In genomic region chr12:26114720-26115406, GRCh38 we compare ENCODE assay signal across 9 cellular contexts. TPM values are rescaled to one million over a fixed set of nuclear protein-coding genes. Genes with fewer than 3 reads are reported as not detected.
DNase-seq lines count a peak whose midpoint lies in the region; ATAC-seq and TF ChIP-seq lines count a peak whose summit lies in the region.
"Had no signal": no experiment of that assay in that cellular context is flagged by ENCODE, and none has a peak within 500 bp of the region (broad histone marks: within the 10 kb centered on the region; RNA-seq: fewer than 3 reads in every experiment).

No MANE protein-coding gene starts in this region.

- no peaks in the 10 kb centered on the region for H3K9me3 ChIP-seq in Caco-2
- no peaks in the 10 kb centered on the region for H3K9me3 ChIP-seq in esophagus (ENCODE audit: control insufficient read depth in 2 of 2, insufficient read depth in 1 of 2, low read depth in 1 of 2, low read length in 1 of 2)
- no peaks in the 10 kb centered on the region for H3K9me3 ChIP-seq in ovary

- peak overlapping the region; percentile 90 for H3K27ac Mint-ChIP-seq in Caco-2 (ENCODE audit: unreplicated experiment)

- H3K4me3 Mint-ChIP-seq in Caco-2 (ENCODE audit: unreplicated experiment): peak overlapping the region; percentile 78

- H3K4me3 ChIP-seq in Caco-2 (ENCODE audit: low read depth, low read length) (peak overlapping the region; percentile 77), esophagus (ENCODE audit: low read depth in 1 of 2, low read length in 2 of 2) (peak overlapping the region; percentile 43 to 47), ovary (peak overlapping the region; percentile 52)

- CTCF ChIA-PET in Caco-2 (lab: Charles Lee) (interaction anchor here (0.5 to 1.3 kb wide), 7 partner anchors 9 to 1980 kb away, joined by 3 to 12 read pairs (median 3); partner anchors contain the start of gene BHLHE41), RWPE1 (lab: Yijun Ruan, JAX) (interaction anchor here (0.7 to 1.3 kb wide), 3 partner anchors 15 to 39 kb away, joined by 3 to 4 read pairs (median 4); no protein-coding TSS in a partner anchor)

- H3K36me3 ChIP-seq in Caco-2 (ENCODE audit: control insufficient read depth, insufficient read depth, low read length): no peaks in the 10 kb centered on the region
- no peaks in the 10 kb centered on the region for H3K36me3 ChIP-seq in esophagus (ENCODE audit: control insufficient read depth in 2 of 2, insufficient read depth in 2 of 2, low read length in 1 of 2)
- no peaks in the 10 kb centered on the region for H3K36me3 ChIP-seq in ovary

- WGBS in esophagus, 2 donors: 36 to 44% methylated on average over 13 of the region's 13 CpGs
- WGBS in ovary, 3 donors: 14 to 18% (median 16%) methylated on average over 13 of the region's 13 CpGs

- intact Hi-C loops in Caco-2 (cut with micrococcal nuclease; ENCODE audit: unreplicated experiment) (loop anchor here (1.0 to 10.0 kb wide), 8 partner anchors 11 to 720 kb away; partner anchors contain the start of gene ITPR2), ovary (cut with DNase I) (loop anchor here in 1 of 4 donors (10.0 kb wide), 1 partner anchor 540 kb away; no protein-coding TSS in a partner anchor)

- TF ChIP-seq EP300 in ovary (IDR thresholded peaks at IDR 0.05): no peak

- peaks cover 24% of the 10 kb centered on the region for H3K4me1 Mint-ChIP-seq in Caco-2 (ENCODE audit: low read depth, unreplicated experiment)

- H3K36me3 Mint-ChIP-seq in Caco-2 (ENCODE audit: insufficient read depth, unreplicated experiment): peaks cover 13% of the 10 kb centered on the region

- ATAC-seq in GM21737 (IDR thresholded peaks at IDR 0.05; ENCODE audit: unreplicated experiment): no peak

- BruUV-seq in Caco-2 (replicated peaks; lab: Mats Ljungman, UMichigan): TSS peak; percentile 92

- peaks cover 23% of the 10 kb centered on the region for H3K4me1 ChIP-seq in Caco-2
- no peaks in the 10 kb centered on the region for H3K4me1 ChIP-seq in esophagus (ENCODE audit: control insufficient read depth in 2 of 2, insufficient read depth in 2 of 2, low read length in 1 of 2)
- no peaks in the 10 kb centered on the region for H3K4me1 ChIP-seq in ovary (ENCODE audit: insufficient read depth)

- no peaks in the 10 kb centered on the region for H3K9me3 Mint-ChIP-seq in Caco-2 (ENCODE audit: unreplicated experiment)

- no peak for TF ChIP-seq CTCF in Caco-2 (IDR thresholded peaks at IDR 0.05; ENCODE audit: insufficient read depth in 1 of 2, low read depth in 1 of 2, low read length in 1 of 2, severe bottlenecking in 1 of 2, unreplicated experiment in 1 of 2)
- TF ChIP-seq CTCF in RWPE1 (conservative IDR thresholded peaks at IDR 0.05; ENCODE audit: low read depth): no peak
- TF ChIP-seq CTCF in ovary (IDR thresholded peaks at IDR 0.05): no peak

- peaks cover 2% of the 10 kb centered on the region for H3K27me3 Mint-ChIP-seq in Caco-2 (ENCODE audit: insufficient read depth, unreplicated experiment)

- POLR2A ChIA-PET in Caco-2 (lab: Charles Lee): interaction anchor here (0.5 to 2.1 kb wide), 4 partner anchors 10 to 32 kb away, joined by 3 to 8 read pairs (median 4); partner anchors contain the start of gene BHLHE41
- POLR2A ChIA-PET in RWPE1 (lab: Yijun Ruan, JAX; ENCODE audit: low non-redundant PET): no interaction called here

- no peak for DNase-seq in Caco-2
- DNase-seq in RWPE1 (ENCODE audit: low spot score): no peak
- DNase-seq in ovary: no peak
- DNase-seq in NCI-H748 (lab: John Stamatoyannopoulos, UW; ENCODE audit: unreplicated experiment): no peak
- DNase-seq in SIG-M5 (lab: John Stamatoyannopoulos, UW): no peak
- no peak for DNase-seq in stimulated activated CD4-positive, alpha-beta T cell treated with anti-CD3 and anti-CD28 coated beads, Interleukin-12 subunit alpha, Interleukin-12 subunit beta, amount 100 ng/mL, for 4 hours

- H3K27ac ChIP-seq in RWPE1 (peak overlapping the region; percentile 85), esophagus (ENCODE audit: low read depth in 2 of 2, low read length in 1 of 2) (peak overlapping the region; percentile 87 to 90), ovary (peak overlapping the region; percentile 89 to 96)

- no peaks in the 10 kb centered on the region for H3K27me3 ChIP-seq in Caco-2 (replicated peaks; ENCODE audit: control insufficient read depth, insufficient read depth, low read length)
- H3K27me3 ChIP-seq in esophagus (ENCODE audit: control insufficient read depth in 1 of 2, insufficient read depth in 2 of 2, low read length in 2 of 2): no peaks in the 10 kb centered on the region
- no peaks in the 10 kb centered on the region for H3K27me3 ChIP-seq in ovary

- TF ChIP-seq POLR2A in ovary (IDR thresholded peaks at IDR 0.05): peak; percentile 5

RNA-seq across cellular contexts. Expression of gene BHLHE41, which starts 10.0 kb away (rescaled TPM):
- total RNA-seq in Caco-2 (2022): 3.2 and 4.4 TPM in 2 replicates
- polyA plus RNA-seq in esophagus: 1 to 10 TPM in 1 of 2 donors, under 1 TPM in 1; 0.45 to 1.5 TPM
- total RNA-seq in ovary: 10 to 100 TPM in 6 of 7 donors, 1 to 10 TPM in 1; 6.6 to 42.8 (median 31.8) TPM
- polyA plus RNA-seq in ovary: 10 to 100 TPM in 1 of 2 donors, 1 to 10 TPM in 1; 4.2 to 25.9 TPM
- total RNA-seq: activated CD8-positive, alpha-beta memory T cell treated with anti-CD3 and anti-CD28 coated beads for 36 hours had no signal
